In genomic region chr10:46589589-46589988, GRCh38 we compare ENCODE assay signal across 5 cellular contexts. TPM values are rescaled to one million over a fixed set of nuclear protein-coding genes. Genes with fewer than 3 reads are reported as not detected.
"Had no signal": no experiment of that assay in that cellular context is flagged by ENCODE, and none has a peak within 500 bp of the region (broad histone marks: within the 10 kb centered on the region; RNA-seq: fewer than 3 reads in every experiment).

No MANE protein-coding gene starts in this region.

RNA-seq across cellular contexts. Expression of gene SYT15, which starts 10.7 kb away (rescaled TPM):
- total RNA-seq: H7, HT-29 had no signal

RNA-seq across cellular contexts. Expression of gene GPRIN2, which starts 33.1 kb away (rescaled TPM):
- total RNA-seq: GM23248, H4 had no signal
- polyA plus RNA-seq: GM23248, IgD-negative memory B cell had no signal
